In genomic region chr17:16974569-16975265, GRCh38 we compare ENCODE assay signal across 29 cellular contexts. TPM values are rescaled to one million over a fixed set of nuclear protein-coding genes. Genes with fewer than 3 reads are reported as not detected.
DNase-seq lines count a peak whose midpoint lies in the region; ATAC-seq and TF ChIP-seq lines count a peak whose summit lies in the region.
"Had no signal": no experiment of that assay in that cellular context is flagged by ENCODE, and none has a peak within 500 bp of the region (broad histone marks: within the 10 kb centered on the region; RNA-seq: fewer than 3 reads in every experiment).

No MANE protein-coding gene starts in this region.

- CTCF ChIA-PET in RWPE1 (lab: Yijun Ruan, JAX): interaction anchor here (0.6 to 0.7 kb wide), 2 partner anchors 17 to 1153 kb away, joined by 3 to 4 read pairs; no protein-coding TSS in a partner anchor

- no peak for TF ChIP-seq CTCF in H9 (conservative IDR thresholded peaks at IDR 0.05)
- TF ChIP-seq CTCF in OCI-LY3 (IDR thresholded peaks at IDR 0.05; ENCODE audit: low read depth, low read length): no peak
- no peak for TF ChIP-seq CTCF in RWPE1 (conservative IDR thresholded peaks at IDR 0.05; ENCODE audit: low read depth)

- H2BK5ac ChIP-seq in H9 (ENCODE audit: insufficient read length, low read length): no peak overlapping the region

- no peak overlapping the region for H3K18ac ChIP-seq in H9 (ENCODE audit: insufficient read length, low read depth, low read length)

- H3K27me3 Mint-ChIP-seq in H9 (ENCODE audit: low read depth): no peaks in the 10 kb centered on the region; the same call in none of the 2 replicates
- H3K27me3 Mint-ChIP-seq: activated naive CD8-positive, alpha-beta T cell had no signal

- no peak overlapping the region for H2BK12ac ChIP-seq in H9 (ENCODE audit: insufficient read length, low read depth, low read length)

- no peak overlapping the region for H4K5ac ChIP-seq in H9 (ENCODE audit: insufficient read length, low read depth, low read length)

- H3T11ph ChIP-seq in H9 (ENCODE audit: low read length): no peak overlapping the region

- H3K56ac ChIP-seq in H9 (ENCODE audit: insufficient read length, low read depth, low read length): no peak overlapping the region

- no peak overlapping the region for H4K8ac ChIP-seq in H9 (replicated peaks; ENCODE audit: insufficient read length, low read depth, low read length)

- no CpG with 5 or more reads among the region's 6 CpGs for WGBS in H9 (ENCODE audit: extremely low coverage, insufficient read length, low lambda C conversion rate)

- H3K4me2 ChIP-seq in H9 (ENCODE audit: insufficient read depth, insufficient read length, low read length) (no peak overlapping the region), OCI-LY3 (ENCODE audit: low read length) (peak overlapping the region; percentile 86)

- no peak overlapping the region for H3K23ac ChIP-seq in H9 (ENCODE audit: insufficient read length, low read depth, low read length)

- H4K91ac ChIP-seq in H9 (ENCODE audit: insufficient read length, low read depth, low read length): no peak overlapping the region

- H3K9ac ChIP-seq in H9 (ENCODE audit: extremely low read depth, insufficient read length, low read length): no peak overlapping the region
- peak overlapping the region; percentile 86 for H3K9ac ChIP-seq in OCI-LY3 (ENCODE audit: low read length)
- no peak overlapping the region for H3K9ac ChIP-seq in mucosa of rectum (ENCODE audit: low read depth in 1 of 2, low read length in 2 of 2)

- H3K14ac ChIP-seq in H9 (ENCODE audit: insufficient read depth, low read length): no peak overlapping the region

- H3K79me1 ChIP-seq in H9 (ENCODE audit: insufficient read depth, low read depth, low read length, poor library complexity, severe bottlenecking): no peaks in the 10 kb centered on the region

- no peak overlapping the region for H3K27ac Mint-ChIP-seq in H9
- H3K27ac Mint-ChIP-seq: activated naive CD8-positive, alpha-beta T cell had no signal

- POLR2A ChIA-PET in RWPE1 (lab: Yijun Ruan, JAX; ENCODE audit: low non-redundant PET): no interaction called here

- H3K4me1 Mint-ChIP-seq in H9: peaks cover 10 to 16% of the 10 kb centered on the region in 2 experiments

- H2BK20ac ChIP-seq in H9 (ENCODE audit: low read depth, low read length, poor library complexity, severe bottlenecking): no peak overlapping the region

- H3K79me2 ChIP-seq in H9 (ENCODE audit: insufficient read depth, low read length) (no peaks in the 10 kb centered on the region), OCI-LY3 (ENCODE audit: low read length) (peaks cover 29% of the 10 kb centered on the region)

- no peaks in the 10 kb centered on the region; a peak in 1 of 5 replicates for H3K9me3 Mint-ChIP-seq in H9

- H3K27me3 ChIP-seq in H9 (ENCODE audit: insufficient read depth, low read length): no peaks in the 10 kb centered on the region
- no peaks in the 10 kb centered on the region for H3K27me3 ChIP-seq in OCI-LY3 (ENCODE audit: low read depth, low read length)
- no peaks in the 10 kb centered on the region for H3K27me3 ChIP-seq in mucosa of rectum (ENCODE audit: control insufficient read depth in 2 of 2, insufficient read depth in 2 of 2, low read length in 2 of 2)
- H3K27me3 ChIP-seq: BE2C, SJSA1 had no signal

- no peak overlapping the region for H2AK5ac ChIP-seq in H9 (ENCODE audit: insufficient read length, low read length)

- H4K20me1 ChIP-seq in H9 (ENCODE audit: control insufficient read depth, insufficient read depth, insufficient read length) (no peaks in the 10 kb centered on the region), OCI-LY3 (ENCODE audit: insufficient read depth, low read length) (no peaks in the 10 kb centered on the region)

- H3K9me3 ChIP-seq in H9 (ENCODE audit: control insufficient read depth, low read depth, low read length): no peaks in the 10 kb centered on the region
- no peaks in the 10 kb centered on the region for H3K9me3 ChIP-seq in OCI-LY3 (ENCODE audit: insufficient read depth, low read length)
- no peaks in the 10 kb centered on the region for H3K9me3 ChIP-seq in mucosa of rectum (ENCODE audit: control insufficient read depth in 2 of 2, low read length in 2 of 2)
- H3K9me3 ChIP-seq: BE2C, gastrocnemius medialis, SJSA1, suprapubic skin had no signal

- H2AFZ ChIP-seq in H9 (ENCODE audit: low read length) (no peak overlapping the region), OCI-LY3 (ENCODE audit: low read depth, low read length) (no peak overlapping the region)

- H3K4me3 Mint-ChIP-seq in H9: no peak overlapping the region; a peak in 1 of 5 replicates
- H3K4me3 Mint-ChIP-seq: activated naive CD8-positive, alpha-beta T cell had no signal

- ATAC-seq in HG03442 (IDR thresholded peaks at IDR 0.05; ENCODE audit: unreplicated experiment): no peak
- ATAC-seq: activated CD4-positive, CD25-positive, alpha-beta regulatory T cell treated with anti-CD3 and anti-CD28 coated beads, Interleukin-2, amount 50 U/mL, for 24 hours; gastrocnemius medialis; Panc1 had no signal

- no peak overlapping the region for H3K27ac ChIP-seq in H9 (ENCODE audit: insufficient read length, low read depth, low read length)
- peak overlapping the region; percentile 99 for H3K27ac ChIP-seq in OCI-LY3 (ENCODE audit: low read length)
- peak overlapping the region; percentile 22 to 67 for H3K27ac ChIP-seq in mucosa of rectum (ENCODE audit: low read depth in 2 of 2, low read length in 2 of 2)
- no peak overlapping the region for H3K27ac ChIP-seq in RWPE1
- H3K27ac ChIP-seq: gastrocnemius medialis, SJSA1, suprapubic skin had no signal

- H3K4me1 ChIP-seq in H9 (ENCODE audit: insufficient read depth, low read length) (no peaks in the 10 kb centered on the region), OCI-LY3 (ENCODE audit: low read length) (peaks cover 75% of the 10 kb centered on the region), mucosa of rectum (ENCODE audit: control insufficient read depth in 2 of 2, insufficient read depth in 2 of 2, low read length in 2 of 2) (peaks cover 6 to 8% of the 10 kb centered on the region in 2 donors)
- H3K4me1 ChIP-seq: BE2C, gastrocnemius medialis, suprapubic skin had no signal

- H2BK120ac ChIP-seq in H9 (ENCODE audit: low read depth, low read length, poor library complexity, severe bottlenecking): no peak overlapping the region

- H3K36me3 ChIP-seq in OCI-LY3 (replicated peaks; ENCODE audit: low read depth, low read length) (peaks cover 11% of the 10 kb centered on the region), mucosa of rectum (ENCODE audit: control insufficient read depth in 2 of 2, insufficient read depth in 2 of 2, low read length in 2 of 2) (no peaks in the 10 kb centered on the region)
- H3K36me3 ChIP-seq: BE2C, gastrocnemius medialis, SJSA1, suprapubic skin had no signal

- H3K4me3 ChIP-seq in OCI-LY3 (ENCODE audit: low read length): peak overlapping the region; percentile 39
- H3K4me3 ChIP-seq in mucosa of rectum (ENCODE audit: low read length in 2 of 2): no peak overlapping the region
- H3K4me3 ChIP-seq: gastrocnemius medialis, SJSA1, suprapubic skin had no signal

- no peak overlapping the region for H2BK15ac ChIP-seq in H9 (ENCODE audit: low read depth, low read length)

- peak in 2 of 3 experiments; percentile 0 to 35 for DNase-seq in NCI-H1417 (lab: John Stamatoyannopoulos, UW)
- no peak for DNase-seq in NCI-H1417 treated with DMSO at 0.1 percent for 48 hours (lab: John Stamatoyannopoulos, UW)
- DNase-seq in H9: peak; percentile 12
- no peak for DNase-seq in RWPE1 (ENCODE audit: low spot score)
- DNase-seq in SK-N-DZ (ENCODE audit: low spot score): no peak
- DNase-seq: 8988T; BE2C; cerebellar nuclear complex; gastrocnemius medialis; NCI-H1105 treated with DMSO at 0.1 percent for 48 hours; NCI-H526; nucleus accumbens; retina; stimulated activated CD4-positive, alpha-beta T cell treated with anti-CD3 and anti-CD28 coated beads, Interleukin-15, amount 100 ng/mL, for 24 hours had no signal

- peaks cover 2% of the 10 kb centered on the region for H3K23me2 ChIP-seq in H9 (ENCODE audit: insufficient read length, low read depth, low read length, poor library complexity, severe bottlenecking)

- no peaks in the 10 kb centered on the region for H3K36me3 Mint-ChIP-seq in H9 (ENCODE audit: insufficient read depth in 1 of 3, low read depth in 3 of 3)
- H3K36me3 Mint-ChIP-seq: activated naive CD8-positive, alpha-beta T cell had no signal

- H3K4ac ChIP-seq in H9 (ENCODE audit: low read depth, low read length): no peak overlapping the region

RNA-seq across cellular contexts. Expression of gene TNFRSF13B, which starts 2.8 kb away (rescaled TPM):
- total RNA-seq in H9 (2021): 0.11 and 0.28 TPM in 2 replicates
- polyA plus RNA-seq in SK-N-DZ (2014; cell fraction: cytosol; rRNA removed): not detected in 2 replicates
- polyA plus RNA-seq in SK-N-DZ (2014; cell fraction: nucleus; rRNA removed): not detected in 2 replicates
- total RNA-seq: astrocyte, gastrocnemius medialis, H4, HT-29, LHCN-M2, lung microvascular endothelial cell, myocyte, SJSA1 had no signal
- polyA plus RNA-seq: keratinocyte had no signal

Comparison
In these comparisons a context has a peak if more than half of its experiments do, and no peak if none do; other contexts are left out.
1. DNase-seq: peak in NCI-H1417 (2 of 3) and H9 (single experiment); none in NCI-H1417 treated with DMSO at 0.1 percent for 48 hours (single experiment), RWPE1 (single experiment) and SK-N-DZ (single experiment).
2. H3K27ac ChIP-seq: peak in OCI-LY3 (single experiment) and mucosa of rectum (2 of 2); none in H9 (single experiment) and RWPE1 (single experiment).